1 cellular context compared by ENCODE assay signal in the genomic region with DNA sequence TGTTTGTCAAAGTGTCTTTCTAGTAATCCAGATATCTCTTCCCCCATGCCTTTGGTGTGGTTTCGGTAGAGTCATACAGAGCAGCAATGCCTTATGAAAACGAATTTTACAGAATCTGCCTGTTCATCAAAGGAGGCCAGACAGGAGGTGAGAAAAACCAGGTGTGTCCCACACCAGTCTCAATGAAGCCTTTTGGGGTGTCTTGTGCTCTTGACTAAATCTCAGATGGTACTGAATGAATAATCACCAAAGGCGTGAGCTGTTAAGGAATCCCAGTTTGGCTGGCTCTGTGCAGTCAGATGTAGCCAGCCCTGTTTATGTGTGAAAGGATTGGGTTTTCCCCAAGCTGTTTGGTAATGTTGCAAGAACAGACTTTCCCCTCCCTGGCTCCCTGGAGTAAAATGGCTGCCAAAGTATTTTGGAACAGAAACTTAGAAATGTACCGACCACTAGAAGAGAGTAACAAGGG.
TF ChIP-seq lines count a peak whose summit lies in the region.

No MANE protein-coding gene starts in this region.

TF ChIP-seq in GM23338, 12 proteins besides CTCF, POLR2A, EP300 and RAD21 (continued from another document):
- TF ChIP-seq REST (IDR thresholded peaks at IDR 0.05; ENCODE audit: unreplicated experiment), result no peak
- TF ChIP-seq, protein P1, sequence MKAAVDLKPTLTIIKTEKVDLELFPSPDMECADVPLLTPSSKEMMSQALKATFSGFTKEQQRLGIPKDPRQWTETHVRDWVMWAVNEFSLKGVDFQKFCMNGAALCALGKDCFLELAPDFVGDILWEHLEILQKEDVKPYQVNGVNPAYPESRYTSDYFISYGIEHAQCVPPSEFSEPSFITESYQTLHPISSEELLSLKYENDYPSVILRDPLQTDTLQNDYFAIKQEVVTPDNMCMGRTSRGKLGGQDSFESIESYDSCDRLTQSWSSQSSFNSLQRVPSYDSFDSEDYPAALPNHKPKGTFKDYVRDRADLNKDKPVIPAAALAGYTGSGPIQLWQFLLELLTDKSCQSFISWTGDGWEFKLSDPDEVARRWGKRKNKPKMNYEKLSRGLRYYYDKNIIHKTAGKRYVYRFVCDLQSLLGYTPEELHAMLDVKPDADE (IDR thresholded peaks at IDR 0.05), result no peak
- TF ChIP-seq EZH2 (IDR thresholded peaks at IDR 0.05; ENCODE audit: low read depth, unreplicated experiment), result no peak
- no peak for TF ChIP-seq POLR2AphosphoS5 (IDR thresholded peaks at IDR 0.05; ENCODE audit: low read depth)
- no peak for TF ChIP-seq ZNF331 (CRISPR knock-in tag; IDR thresholded peaks at IDR 0.05; ENCODE audit: low read depth)
- TF ChIP-seq ZNF114 (CRISPR knock-in tag; IDR thresholded peaks at IDR 0.05), result no peak
- no peak for TF ChIP-seq JUNB (IDR thresholded peaks at IDR 0.05; ENCODE audit: unreplicated experiment)
